Comparison of ENCODE assay signal across 21 cellular contexts in the genomic region with DNA sequence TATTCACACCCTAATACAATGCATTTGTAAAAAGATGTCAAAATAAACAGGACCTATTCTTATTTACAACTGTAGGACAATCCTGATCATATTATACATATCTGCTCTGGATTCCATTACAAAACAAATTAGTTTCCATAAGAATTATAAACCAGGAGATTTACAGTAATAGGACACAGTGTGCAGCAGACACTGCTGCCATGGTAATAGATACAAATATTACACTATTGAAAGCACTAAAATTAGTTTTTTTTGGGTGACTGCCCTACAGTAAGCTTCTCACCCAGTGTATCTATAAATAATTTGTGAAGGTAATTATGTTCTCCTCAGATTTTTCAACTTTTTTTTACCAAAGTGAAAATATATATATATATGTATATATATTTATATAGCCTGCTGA.
"Had no signal": no experiment of that assay in that cellular context is flagged by ENCODE, and none has a peak within 500 bp of the region (broad histone marks: within the 10 kb centered on the region; RNA-seq: fewer than 3 reads in every experiment).

No MANE protein-coding gene starts in this region.

- H3K27me3 ChIP-seq: dorsolateral prefrontal cortex, esophagus squamous epithelium, gastrocnemius medialis, heart right ventricle, left lung had no signal

- H3K4me3 ChIP-seq: coronary artery, dorsolateral prefrontal cortex, esophagus squamous epithelium, gastrocnemius medialis, heart right ventricle, left lung, lower lobe of right lung, mucosa of descending colon had no signal

- H3K36me3 ChIP-seq: gastrocnemius medialis, left lung, lower lobe of right lung had no signal

- ATAC-seq: gastrocnemius medialis; left cardiac atrium; left lung; lower lobe of right lung; mucosa of descending colon; naive thymus-derived CD8-positive, alpha-beta T cell had no signal

- FAIRE-seq: colon, endothelial cell of umbilical vein, keratinocyte had no signal

- DNase-seq: dermis blood vessel endothelial cell; dorsolateral prefrontal cortex; effector CD4-positive, alpha-beta T cell; effector memory CD4-positive, alpha-beta T cell; esophagus squamous epithelium; foreskin fibroblast; foreskin melanocyte; gastrocnemius medialis; heart right ventricle; hippocampal formation; left cardiac atrium; left lung; lower lobe of right lung; mesenchymal stem cell; mucosa of descending colon; naive B cell; naive thymus-derived CD8-positive, alpha-beta T cell had no signal

- H3K9me3 ChIP-seq: gastrocnemius medialis had no signal

- H3K27ac ChIP-seq: coronary artery, dorsolateral prefrontal cortex, heart right ventricle, left lung, lower lobe of right lung had no signal

- H3K4me1 ChIP-seq: esophagus squamous epithelium, left lung, lower lobe of right lung had no signal
